In genomic region chr11:120268686-120269085, GRCh38 we compare ENCODE assay signal across 16 cellular contexts. TPM values are rescaled to one million over a fixed set of nuclear protein-coding genes. Genes with fewer than 3 reads are reported as not detected.
A peak's percentile ranks its signal among the peaks of the same experiment; 100 is the strongest.
DNase-seq lines count a peak whose midpoint lies in the region; TF ChIP-seq lines count a peak whose summit lies in the region.
"Had no signal": no experiment of that assay in that cellular context is flagged by ENCODE, and none has a peak within 500 bp of the region (broad histone marks: within the 10 kb centered on the region; RNA-seq: fewer than 3 reads in every experiment).

No MANE protein-coding gene starts in this region.

- H3K36me3 ChIP-seq in BLaER1 treated with 17β-estradiol and CSF1 and Interleukin-3, amounts not matched to agents 10 nM and 100 nM, result no peaks in the 10 kb centered on the region
- H3K36me3 ChIP-seq in trophoblast cell (ENCODE audit: control insufficient read depth in 1 of 2, insufficient read depth in 2 of 2, low read length in 2 of 2) (no peaks in the 10 kb centered on the region), MG63 (no peaks in the 10 kb centered on the region)

- H3K4me2 ChIP-seq in BLaER1 treated with 17β-estradiol and CSF1 and Interleukin-3, amounts not matched to agents 10 nM and 100 nM, result peak overlapping the region in 8 of 11 experiments; percentile 37 to 67 (median 48); a peak in 15 of 22 replicates
- H3K4me2 ChIP-seq in trophoblast cell (ENCODE audit: low read length), result no peak overlapping the region
- H3K4me2 ChIP-seq: GM23338 had no signal

- WGBS in trophoblast cell (ENCODE audit: extremely low coverage, insufficient coverage, insufficient read length), result no CpG with 5 or more reads among the region's 5 CpGs

- no peak overlapping the region for H4K12ac ChIP-seq in trophoblast cell (ENCODE audit: low read depth, low read length)

- peaks cover 2% of the 10 kb centered on the region for H3K79me1 ChIP-seq in trophoblast cell (ENCODE audit: low read length)

- H4K91ac ChIP-seq in trophoblast cell (ENCODE audit: low read depth, low read length), result peak overlapping the region; percentile 26

- no peak overlapping the region for H3K4me3 ChIP-seq in BLaER1 treated with 17β-estradiol and CSF1 and Interleukin-3, amounts not matched to agents 10 nM and 100 nM
- H3K4me3 ChIP-seq in trophoblast cell (ENCODE audit: low read depth, low read length), result no peak overlapping the region
- H3K4me3 ChIP-seq in coronary artery, result no peak overlapping the region
- no peak overlapping the region for H3K4me3 ChIP-seq in MG63
- H3K4me3 ChIP-seq: GM23338 had no signal

- DNase-seq in NCI-H524 (lab: John Stamatoyannopoulos, UW) (peak; percentile 22 to 51), NCI-H524 treated with DMSO at 0.1 percent for 48 hours (lab: John Stamatoyannopoulos, UW) (no peak), LHCN-M2 (ENCODE audit: low read depth) (peak; percentile 5), trophoblast cell (peak in 1 of 2 donors; percentile 19), coronary artery (ENCODE audit: low spot score) (no peak), MG63 (no peak), T-helper 9 cell (no peak)
- DNase-seq: CD4-positive, alpha-beta T cell; CD8-positive, alpha-beta memory T cell; DMS153; DND-41; H9 had no signal

- H3K18ac ChIP-seq in trophoblast cell (ENCODE audit: low read length), result no peak overlapping the region

- peaks cover 0 to 19% (median 8%) of the 10 kb centered on the region in 10 experiments; a peak in 13 of 20 replicates for H3K4me1 ChIP-seq in BLaER1 treated with 17β-estradiol and CSF1 and Interleukin-3, amounts not matched to agents 10 nM and 100 nM
- H3K4me1 ChIP-seq in trophoblast cell (ENCODE audit: control insufficient read depth in 1 of 2, insufficient read depth in 2 of 2, low read length in 2 of 2), result peaks cover 4% of the 10 kb centered on the region in 2 experiments

- H2AFZ ChIP-seq in trophoblast cell (ENCODE audit: insufficient read depth, low read length, poor library complexity), result no peak overlapping the region
- H2AFZ ChIP-seq: GM23338 had no signal

- H4K20me1 ChIP-seq in BLaER1 treated with 17β-estradiol and CSF1 and Interleukin-3, amounts not matched to agents 10 nM and 100 nM, result no peaks in the 10 kb centered on the region

- no peaks in the 10 kb centered on the region for H3K9me3 ChIP-seq in BLaER1 treated with 17β-estradiol and CSF1 and Interleukin-3, amounts not matched to agents 10 nM and 100 nM (replicated peaks in 1 of 11)
- H3K9me3 ChIP-seq in trophoblast cell (ENCODE audit: insufficient read depth, low read depth, low read length) (no peaks in the 10 kb centered on the region), MG63 (no peaks in the 10 kb centered on the region)

- H3K79me2 ChIP-seq in trophoblast cell (ENCODE audit: control insufficient read depth, insufficient read depth, low read length, poor library complexity), result no peaks in the 10 kb centered on the region

- no peak overlapping the region for H2AK5ac ChIP-seq in trophoblast cell (ENCODE audit: low read length)

- H3K23ac ChIP-seq in trophoblast cell (ENCODE audit: low read length), result no peak overlapping the region

- no peak overlapping the region for H4K8ac ChIP-seq in trophoblast cell (ENCODE audit: low read depth, low read length)

- no peak overlapping the region for H3K14ac ChIP-seq in trophoblast cell (ENCODE audit: low read length)

- no peak overlapping the region for H2BK5ac ChIP-seq in trophoblast cell (ENCODE audit: low read depth, low read length, poor library complexity)

- H3K27ac ChIP-seq in BLaER1 treated with 17β-estradiol and CSF1 and Interleukin-3, amounts not matched to agents 10 nM and 100 nM, result no peak overlapping the region
- H3K27ac ChIP-seq in trophoblast cell (ENCODE audit: low read depth, low read length), result no peak overlapping the region
- H3K27ac ChIP-seq in coronary artery, result no peak overlapping the region

- no peaks in the 10 kb centered on the region for H3K27me3 ChIP-seq in BLaER1 treated with 17β-estradiol and CSF1 and Interleukin-3, amounts not matched to agents 10 nM and 100 nM
- H3K27me3 ChIP-seq in trophoblast cell (ENCODE audit: insufficient read depth, low read length) (no peaks in the 10 kb centered on the region), MG63 (peaks cover 18% of the 10 kb centered on the region; the same call in 1 of the 2 replicates)

- TF ChIP-seq CTCF in coronary artery (IDR thresholded peaks at IDR 0.05), result no peak

- no peak overlapping the region for H3K9ac ChIP-seq in BLaER1 treated with 17β-estradiol and CSF1 and Interleukin-3, amounts not matched to agents 10 nM and 100 nM
- no peak overlapping the region for H3K9ac ChIP-seq in trophoblast cell (ENCODE audit: low read length)

- no peak overlapping the region for H2BK12ac ChIP-seq in trophoblast cell (ENCODE audit: low read length)

- H2BK120ac ChIP-seq in trophoblast cell (ENCODE audit: insufficient read depth, low read length, poor library complexity), result no peak overlapping the region

- H3K4ac ChIP-seq in trophoblast cell (ENCODE audit: low read depth, low read length), result no peak overlapping the region

RNA-seq across cellular contexts. Expression of gene POU2F3, which starts 28.7 kb away (rescaled TPM):
- total RNA-seq in LHCN-M2 (2014; rRNA removed), result not detected in 2 replicates
- polyA plus RNA-seq in LHCN-M2 (2012), result not detected
- 18.6 and 19.6 TPM in 2 replicates for polyA plus RNA-seq in trophoblast cell (2013)
- total RNA-seq in MG63 (2014; rRNA removed; shearing (Covaris generic); ENCODE audit: low replicate concordance), result not detected in 2 replicates
- total RNA-seq: A673; CD4-positive, alpha-beta T cell; CD8-positive, alpha-beta memory T cell had no signal
- polyA plus RNA-seq: CD8-positive, alpha-beta memory T cell had no signal

RNA-seq across cellular contexts. Expression of gene TLCD5, which starts 56.4 kb away (rescaled TPM):
- total RNA-seq in LHCN-M2 (2014; rRNA removed), result 5.5 and 10.0 TPM in 2 replicates
- polyA plus RNA-seq in LHCN-M2 (2012), result 7.7 TPM
- 5.9 and 6.1 TPM in 2 replicates for polyA plus RNA-seq in trophoblast cell (2013)
- total RNA-seq in MG63 (2014; rRNA removed; shearing (Covaris generic); ENCODE audit: low replicate concordance), result 7.3 and 8.1 TPM in 2 replicates
- total RNA-seq: CD4-positive, alpha-beta T cell had no signal
- polyA plus RNA-seq: CD14-positive monocyte had no signal

RNA-seq across cellular contexts. Expression of gene OAF, which starts 57.9 kb away (rescaled TPM):
- 16.3 and 18.7 TPM in 2 replicates for total RNA-seq in LHCN-M2 (2014; rRNA removed)
- 3.3 TPM for polyA plus RNA-seq in LHCN-M2 (2012)
- 15.2 and 18.2 TPM in 2 replicates for polyA plus RNA-seq in trophoblast cell (2013)
- 13.5 and 35.9 TPM in 2 replicates for total RNA-seq in MG63 (2014; rRNA removed; shearing (Covaris generic); ENCODE audit: low replicate concordance)

Comparison
In these comparisons a context has a peak if more than half of its experiments do, and no peak if none do; other contexts are left out.
1. DNase-seq: peak in NCI-H524 (2 of 2) and LHCN-M2 (single experiment); none in NCI-H524 treated with DMSO at 0.1 percent for 48 hours (single experiment), coronary artery (single experiment), MG63 (single experiment) and T-helper 9 cell (single experiment).